6 cellular contexts compared by ENCODE assay signal in genomic region chr10:87495423-87495822, GRCh38. TPM values are rescaled to one million over a fixed set of nuclear protein-coding genes. Genes with fewer than 3 reads are reported as not detected.
A peak's percentile ranks its signal among the peaks of the same experiment; 100 is the strongest.
DNase-seq lines count a peak whose midpoint lies in the region; ATAC-seq lines count a peak whose summit lies in the region.
"Not testable (repeated sequence)": the region's sequence is repeated elsewhere in the genome, so short reads cannot be mapped to it uniquely, and the experiment has no call there.

No MANE protein-coding gene starts in this region.

- peak; percentile 8 for DNase-seq in GM23248
- DNase-seq in activated CD4-positive, alpha-beta T cell treated with anti-CD3 and anti-CD28 coated beads for 36 hours; stimulated activated effector memory CD8-positive, alpha-beta T cell treated with anti-CD3 and anti-CD28 coated beads, Interleukin-12 subunit alpha, Interleukin-12 subunit beta, amount 100 ng/mL, for 72 hours (ENCODE audit: low spot score in 2 of 2): not testable (repeated sequence)
- peak; percentile 13 for DNase-seq in amniotic epithelial cell (ENCODE audit: low read depth)

- H3K36me3 ChIP-seq in GM23248 (ENCODE audit: low read depth) = not testable (repeated sequence)

- not testable (repeated sequence) for H3K9me3 ChIP-seq in GM23248 (ENCODE audit: low read depth)

- H3K4me3 ChIP-seq in GM23248 = not testable (repeated sequence)

- not testable (repeated sequence) for H3F3A ChIP-seq in GM23248 (ENCODE audit: insufficient read depth)

- intact Hi-C loops in activated CD4-positive, alpha-beta T cell treated with anti-CD3 and anti-CD28 coated beads for 36 hours (cut with DNase I, micrococcal nuclease) = not testable (repeated sequence)

- H3K36me3 Mint-ChIP-seq in activated CD4-positive, alpha-beta T cell treated with anti-CD3 and anti-CD28 coated beads for 36 hours (ENCODE audit: low read depth); activated T-helper 17 cell treated with anti-CD3 and anti-CD28 coated beads, Interleukin-2, amount 50 U/mL, for 72 hours (ENCODE audit: low read depth); stimulated activated effector memory CD8-positive, alpha-beta T cell treated with anti-CD3 and anti-CD28 coated beads, Interleukin-12 subunit alpha, Interleukin-12 subunit beta, amount 100 ng/mL, for 72 hours: not testable (repeated sequence)

- H3K4me3 Mint-ChIP-seq in activated CD4-positive, alpha-beta T cell treated with anti-CD3 and anti-CD28 coated beads for 36 hours; activated T-helper 17 cell treated with anti-CD3 and anti-CD28 coated beads, Interleukin-2, amount 50 U/mL, for 72 hours; stimulated activated effector memory CD8-positive, alpha-beta T cell treated with anti-CD3 and anti-CD28 coated beads, Interleukin-12 subunit alpha, Interleukin-12 subunit beta, amount 100 ng/mL, for 72 hours: not testable (repeated sequence)

- WGBS in GM23248 (ENCODE audit: low coverage in 1 of 2, low lambda C conversion rate in 2 of 2, missing lambda C conversion rate in 2 of 2), 2 experiments = 38 to 41% methylated on average over 5 of the region's 5 CpGs

- H3K27me3 ChIP-seq in GM23248 (replicated peaks; ENCODE audit: insufficient read depth) = not testable (repeated sequence)

- not testable (repeated sequence) for H3K27me3 Mint-ChIP-seq in activated CD4-positive, alpha-beta T cell treated with anti-CD3 and anti-CD28 coated beads for 36 hours; activated T-helper 17 cell treated with anti-CD3 and anti-CD28 coated beads, Interleukin-2, amount 50 U/mL, for 72 hours

- H3K4me1 Mint-ChIP-seq in activated CD4-positive, alpha-beta T cell treated with anti-CD3 and anti-CD28 coated beads for 36 hours; activated T-helper 17 cell treated with anti-CD3 and anti-CD28 coated beads, Interleukin-2, amount 50 U/mL, for 72 hours; stimulated activated effector memory CD8-positive, alpha-beta T cell treated with anti-CD3 and anti-CD28 coated beads, Interleukin-12 subunit alpha, Interleukin-12 subunit beta, amount 100 ng/mL, for 72 hours: not testable (repeated sequence)

- H3K27ac Mint-ChIP-seq in activated CD4-positive, alpha-beta T cell treated with anti-CD3 and anti-CD28 coated beads for 36 hours; activated T-helper 17 cell treated with anti-CD3 and anti-CD28 coated beads, Interleukin-2, amount 50 U/mL, for 72 hours; stimulated activated effector memory CD8-positive, alpha-beta T cell treated with anti-CD3 and anti-CD28 coated beads, Interleukin-12 subunit alpha, Interleukin-12 subunit beta, amount 100 ng/mL, for 72 hours: not testable (repeated sequence)

- CTCF ChIA-PET in activated CD4-positive, alpha-beta T cell treated with anti-CD3 and anti-CD28 coated beads for 36 hours (lab: Charles Lee) = not testable (repeated sequence)

- not testable (repeated sequence) for H3K4me2 ChIP-seq in GM23248 (ENCODE audit: unreplicated experiment)

- ATAC-seq in activated CD4-positive, alpha-beta T cell treated with anti-CD3 and anti-CD28 coated beads for 36 hours = peak; percentile 30
- peak; percentile 71 for ATAC-seq in activated T-helper 17 cell treated with anti-CD3 and anti-CD28 coated beads, Interleukin-2, amount 50 U/mL, for 72 hours (replicated peaks)
- ATAC-seq in esophagus mucosa = peak; percentile 64
- peak; percentile 50 for ATAC-seq in stimulated activated effector memory CD8-positive, alpha-beta T cell treated with anti-CD3 and anti-CD28 coated beads, Interleukin-12 subunit alpha, Interleukin-12 subunit beta, amount 100 ng/mL, for 72 hours

- not testable (repeated sequence) for H2AFZ ChIP-seq in GM23248

- not testable (repeated sequence) for H3K9ac ChIP-seq in GM23248

- POLR2A ChIA-PET in activated CD4-positive, alpha-beta T cell treated with anti-CD3 and anti-CD28 coated beads for 36 hours (lab: Charles Lee) = not testable (repeated sequence)

- H3K4me1 ChIP-seq in GM23248 (ENCODE audit: insufficient read depth) = not testable (repeated sequence)

- H3K79me2 ChIP-seq in GM23248 (ENCODE audit: insufficient read depth) = not testable (repeated sequence)

- H3K9me2 ChIP-seq in GM23248 (ENCODE audit: insufficient read depth) = not testable (repeated sequence)

- H4K20me1 ChIP-seq in GM23248 (ENCODE audit: insufficient read depth) = not testable (repeated sequence)

- H3K27ac ChIP-seq in GM23248 = not testable (repeated sequence)

- H3K9me3 Mint-ChIP-seq in activated CD4-positive, alpha-beta T cell treated with anti-CD3 and anti-CD28 coated beads for 36 hours (ENCODE audit: low read depth); activated T-helper 17 cell treated with anti-CD3 and anti-CD28 coated beads, Interleukin-2, amount 50 U/mL, for 72 hours; stimulated activated effector memory CD8-positive, alpha-beta T cell treated with anti-CD3 and anti-CD28 coated beads, Interleukin-12 subunit alpha, Interleukin-12 subunit beta, amount 100 ng/mL, for 72 hours: not testable (repeated sequence)

- in situ Hi-C loops in GM23248 (cut with MboI) = not testable (repeated sequence)

RNA-seq across cellular contexts. Expression of gene MINPP1, which starts 9.3 kb away (rescaled TPM):
- total RNA-seq in GM23248 (2014; rRNA removed; shearing (Covaris generic)) = 42.4 and 45.8 TPM in 2 replicates
- 45.7 and 46.0 TPM in 2 replicates for polyA plus RNA-seq in GM23248 (2016; fragmentation: Nextera tagmentation; extraction: Ambion mirVana)
- total RNA-seq in activated CD4-positive, alpha-beta T cell treated with anti-CD3 and anti-CD28 coated beads for 36 hours = 1 to 10 TPM; 8.3 TPM
- 10 to 100 TPM in 1 of 2 donors, 1 to 10 TPM in 1; 8.9 to 10.8 TPM for total RNA-seq in activated T-helper 17 cell treated with anti-CD3 and anti-CD28 coated beads, Interleukin-2, amount 50 U/mL, for 72 hours
- 3.9 TPM for total RNA-seq in esophagus mucosa
